10 cellular contexts compared by ENCODE assay signal in genomic region chr5:150209020-150209635, GRCh38. TPM values are rescaled to one million over a fixed set of nuclear protein-coding genes. Genes with fewer than 3 reads are reported as not detected.
DNase-seq lines count a peak whose midpoint lies in the region; ATAC-seq, FAIRE-seq and TF ChIP-seq lines count a peak whose summit lies in the region.
"Had no signal": no experiment of that assay in that cellular context is flagged by ENCODE, and none has a peak within 500 bp of the region (broad histone marks: within the 10 kb centered on the region; RNA-seq: fewer than 3 reads in every experiment).

No MANE protein-coding gene starts in this region.

- H3K4me3 ChIP-seq in BLaER1 treated with 17β-estradiol and CSF1 and Interleukin-3, amounts not matched to agents 10 nM and 100 nM, result peak overlapping the region in 6 of 10 experiments; percentile 3 to 28 (median 22); a peak in 7 of 20 replicates
- H3K4me3 ChIP-seq in K562 (no peak overlapping the region), mucosa of rectum (ENCODE audit: low read length in 2 of 2) (peak overlapping the region; percentile 5 to 26), esophagus muscularis mucosa (no peak overlapping the region)

- peak; percentile 30 for ATAC-seq in K562

- peak; percentile 73 for DNase-seq in KBM-7
- no peak for DNase-seq in K562 (ENCODE audit: extremely low read depth in 1 of 4, low spot score in 3 of 4)
- no peak for DNase-seq in NCI-H146 treated with DMSO at 0.1 percent for 48 hours (lab: John Stamatoyannopoulos, UW; ENCODE audit: unreplicated experiment)
- no peak for DNase-seq in GM19240 (ENCODE audit: insufficient read length, low spot score)
- no peak for DNase-seq in stimulated activated CD4-positive, alpha-beta T cell treated with anti-CD3 and anti-CD28 coated beads, Interleukin-1b, Interleukin-23, amount 100 ng/mL, for 48 hours
- DNase-seq in esophagus muscularis mucosa (ENCODE audit: extremely low spot score), result no peak
- DNase-seq: NCI-H1930 had no signal

- H3K4me1 ChIP-seq in BLaER1 treated with 17β-estradiol and CSF1 and Interleukin-3, amounts not matched to agents 10 nM and 100 nM, result peaks cover 22 to 77% (median 50%) of the 10 kb centered on the region in 10 experiments
- H3K4me1 ChIP-seq in K562 (replicated peaks in 1 of 2; ENCODE audit: control insufficient read depth in 2 of 2, insufficient read depth in 2 of 2, low read length in 2 of 2), result peaks cover 0 to 8% of the 10 kb centered on the region in 2 experiments; a peak in 1 of 5 replicates
- peaks cover 39 to 50% of the 10 kb centered on the region in 2 donors for H3K4me1 ChIP-seq in mucosa of rectum (ENCODE audit: control insufficient read depth in 2 of 2, insufficient read depth in 2 of 2, low read length in 2 of 2)
- H3K4me1 ChIP-seq in esophagus muscularis mucosa, result peaks cover 0 to under 1% (median 0%) of the 10 kb centered on the region in 4 donors

- H3K27ac ChIP-seq in BLaER1 treated with 17β-estradiol and CSF1 and Interleukin-3, amounts not matched to agents 10 nM and 100 nM, result peak overlapping the region in 4 of 11 experiments; percentile 21 to 55 (median 36); a peak in 4 of 22 replicates
- H3K27ac ChIP-seq in K562 (ENCODE audit: extremely low read depth, low read depth, low read length) (no peak overlapping the region), mucosa of rectum (ENCODE audit: low read depth in 2 of 2, low read length in 2 of 2) (peak overlapping the region; percentile 52 to 88), esophagus muscularis mucosa (replicated peaks in 1 of 4) (no peak overlapping the region)

- no peak for FAIRE-seq in K562 (lab: Jason Lieb, UNC)
- FAIRE-seq: colon had no signal

- no peak for TF ChIP-seq RAD21 in K562 (CRISPR knock-in tag; conservative IDR thresholded peaks at IDR 0.05 in 1 of 2, IDR thresholded peaks at IDR 0.05 in 1 of 2)

- no peaks in the 10 kb centered on the region for H3K36me3 ChIP-seq in BLaER1 treated with 17β-estradiol and CSF1 and Interleukin-3, amounts not matched to agents 10 nM and 100 nM
- H3K36me3 ChIP-seq in K562 (ENCODE audit: control insufficient read depth, insufficient read depth, low read length) (no peaks in the 10 kb centered on the region), mucosa of rectum (ENCODE audit: control insufficient read depth in 2 of 2, insufficient read depth in 2 of 2, low read length in 2 of 2) (peaks cover 0 to 5% of the 10 kb centered on the region in 2 donors), esophagus muscularis mucosa (no peaks in the 10 kb centered on the region)

- no peaks in the 10 kb centered on the region for H3K9me3 ChIP-seq in BLaER1 treated with 17β-estradiol and CSF1 and Interleukin-3, amounts not matched to agents 10 nM and 100 nM (replicated peaks in 1 of 11)
- H3K9me3 ChIP-seq in K562 (replicated peaks; ENCODE audit: control insufficient read depth, insufficient read depth, low read depth, low read length) (no peaks in the 10 kb centered on the region), mucosa of rectum (ENCODE audit: control insufficient read depth in 2 of 2, low read length in 2 of 2) (no peaks in the 10 kb centered on the region), esophagus muscularis mucosa (no peaks in the 10 kb centered on the region)

- TF ChIP-seq CTCF in K562 (IDR thresholded peaks at IDR 0.05 in 2 of 3, conservative IDR thresholded peaks at IDR 0.05 in 1 of 3; ENCODE audit: insufficient read depth in 2 of 3, low read depth in 1 of 3, low read length in 3 of 3) (no peak), esophagus muscularis mucosa (IDR thresholded peaks at IDR 0.05) (no peak)

- TF ChIP-seq EP300 in K562 (IDR thresholded peaks at IDR 0.05; ENCODE audit: low read length), result no peak
- no peak for TF ChIP-seq EP300 in esophagus muscularis mucosa (IDR thresholded peaks at IDR 0.05)

- WGBS in K562 (ENCODE audit: insufficient coverage, low coverage, missing lambda C conversion rate), result 15% methylated on average over 24 of the region's 26 CpGs
- 79% methylated on average over 23 of the region's 26 CpGs for WGBS in esophagus muscularis mucosa

- no TSS peak for BruUV-seq in K562 (replicated peaks; lab: Mats Ljungman, UMichigan)

- CTCF ChIA-PET in K562 (lab: Yijun Ruan, JAX; ENCODE audit: low intra/inter-chr PET ratio), result no interaction called here

- no peak for TF ChIP-seq POLR2A in K562 (conservative IDR thresholded peaks at IDR 0.05)
- TF ChIP-seq POLR2A in esophagus muscularis mucosa (IDR thresholded peaks at IDR 0.05; ENCODE audit: low read depth), result no peak

- H2AFZ ChIP-seq in K562 (ENCODE audit: low read depth, low read length), result no peak overlapping the region

- H3K4me2 ChIP-seq in BLaER1 treated with 17β-estradiol and CSF1 and Interleukin-3, amounts not matched to agents 10 nM and 100 nM, result peak overlapping the region; percentile 76 to 99 (median 83)
- no peak overlapping the region for H3K4me2 ChIP-seq in K562 (ENCODE audit: insufficient read depth, low read length)

- no peaks in the 10 kb centered on the region; a peak in 1 of 22 replicates for H4K20me1 ChIP-seq in BLaER1 treated with 17β-estradiol and CSF1 and Interleukin-3, amounts not matched to agents 10 nM and 100 nM
- H4K20me1 ChIP-seq in K562 (replicated peaks; ENCODE audit: control insufficient read depth, insufficient read depth, low read length), result no peaks in the 10 kb centered on the region

- H3K79me2 ChIP-seq in K562 (ENCODE audit: control insufficient read depth, insufficient read depth, low read length), result no peaks in the 10 kb centered on the region

- in situ Hi-C loops in KBM-7 (cut with MboI; ENCODE audit: low pct_unique_long_range_greater_than_20kb, low sequenced_read_pairs) (no loop called here), K562 (cut with MboI) (no loop called here)

- intact Hi-C loops in K562 (cut with micrococcal nuclease), result no loop called here
- intact Hi-C loops in esophagus muscularis mucosa (cut with DNase I), result no loop called here

- peak overlapping the region in 9 of 11 experiments; percentile 4 to 57 (median 31); a peak in 11 of 22 replicates for H3K9ac ChIP-seq in BLaER1 treated with 17β-estradiol and CSF1 and Interleukin-3, amounts not matched to agents 10 nM and 100 nM
- H3K9ac ChIP-seq in K562 (ENCODE audit: insufficient read depth in 1 of 2, low read depth in 2 of 2, low read length in 2 of 2) (peak overlapping the region in 1 of 2 experiments; percentile 43; a peak in 1 of 4 replicates), mucosa of rectum (ENCODE audit: low read depth in 1 of 2, low read length in 2 of 2) (peak overlapping the region; percentile 32 to 41)

- H3K27me3 ChIP-seq in BLaER1 treated with 17β-estradiol and CSF1 and Interleukin-3, amounts not matched to agents 10 nM and 100 nM, result peaks cover 0 to 14% (median 0%) of the 10 kb centered on the region in 11 experiments; a peak in 8 of 22 replicates
- H3K27me3 ChIP-seq in K562 (ENCODE audit: control insufficient read depth in 2 of 2, insufficient read depth in 2 of 2, low read length in 2 of 2), result peaks cover 14 to 61% of the 10 kb centered on the region in 2 experiments
- H3K27me3 ChIP-seq in mucosa of rectum (ENCODE audit: control insufficient read depth in 2 of 2, insufficient read depth in 2 of 2, low read length in 2 of 2), result no peaks in the 10 kb centered on the region
- H3K27me3 ChIP-seq in esophagus muscularis mucosa, result no peaks in the 10 kb centered on the region

- POLR2A ChIA-PET in K562 (lab: Yijun Ruan, JAX), result interaction anchor here (0.6 to 1.7 kb wide), 3 partner anchors 12 to 123 kb away, joined by 4 read pairs; no protein-coding TSS in a partner anchor

- no peaks in the 10 kb centered on the region for H3K9me1 ChIP-seq in K562 (ENCODE audit: control insufficient read depth, insufficient read depth, low read length)

RNA-seq across cellular contexts. Expression of gene SLC6A7, which starts 19.3 kb away (rescaled TPM):
- not detected in 2 replicates for total RNA-seq in K562 (2011; cell fraction: chromatin; rRNA removed; ENCODE audit: low replicate concordance)
- not detected in 2 replicates for total RNA-seq in K562 (2011; cell fraction: nucleolus; rRNA removed)
- not detected in 2 replicates for total RNA-seq in K562 (2011; cell fraction: nucleoplasm; rRNA removed)
- total RNA-seq in K562 (2014; rRNA removed) (not detected in 2 replicates), K562 (2014; rRNA removed; fragmentation: Illumina TruSeq; extraction: Trizol) (not detected in 2 replicates), K562 (2015; rRNA removed; fragmentation: Illumina TruSeq; extraction: Trizol) (not detected in 2 replicates), K562 (2021) (not detected in 2 replicates), esophagus muscularis mucosa (not detected)
- polyA plus RNA-seq in K562 (2011; rRNA removed) (not detected in 2 replicates), K562 (2014; fragmentation: Illumina TruSeq; extraction: Trizol) (not detected in 2 replicates), K562 (2014; fragmentation: Nextera tagmentation; extraction: Ambion mirVana) (not detected), K562 (2014; rRNA removed) (not detected in 2 replicates)
- not detected in 2 replicates for polyA plus RNA-seq in K562 (2011; cell fraction: cytosol; rRNA removed)
- not detected in 2 replicates for polyA plus RNA-seq in K562 (2011; cell fraction: nucleus; rRNA removed)
- polyA plus RNA-seq in K562 (2012), result not detected in 2 replicates
- polyA minus RNA-seq in K562 (2011; rRNA and poly(A)+ RNA removed), result not detected in 2 replicates
- polyA minus RNA-seq in K562 (2011; cell fraction: cytosol; rRNA and poly(A)+ RNA removed), result not detected in 2 replicates
- not detected in 2 replicates for polyA minus RNA-seq in K562 (2011; cell fraction: nucleus; rRNA and poly(A)+ RNA removed)

RNA-seq across cellular contexts. Expression of gene CDX1, which starts 42.5 kb away (rescaled TPM):
- total RNA-seq in K562 (2011; cell fraction: chromatin; rRNA removed; ENCODE audit: low replicate concordance), result not detected in 2 replicates
- total RNA-seq in K562 (2011; cell fraction: nucleolus; rRNA removed), result not detected in 2 replicates
- total RNA-seq in K562 (2011; cell fraction: nucleoplasm; rRNA removed), result not detected in 2 replicates
- not detected in 2 replicates for total RNA-seq in K562 (2014; rRNA removed)
- total RNA-seq in K562 (2014; rRNA removed; fragmentation: Illumina TruSeq; extraction: Trizol), result not detected in 2 replicates
- total RNA-seq in K562 (2015; rRNA removed; fragmentation: Illumina TruSeq; extraction: Trizol), result not detected in 2 replicates
- total RNA-seq in K562 (2021), result 0.16 TPM in 1 of 2 replicates, not detected in the other
- 0.06 TPM in 1 of 2 replicates, not detected in the other for polyA plus RNA-seq in K562 (2011; rRNA removed)
- polyA plus RNA-seq in K562 (2011; cell fraction: cytosol; rRNA removed), result not detected in 2 replicates
- not detected in 2 replicates for polyA plus RNA-seq in K562 (2011; cell fraction: nucleus; rRNA removed)
- polyA plus RNA-seq in K562 (2012), result not detected in 2 replicates
- polyA plus RNA-seq in K562 (2014; fragmentation: Illumina TruSeq; extraction: Trizol), result not detected in 2 replicates
- not detected for polyA plus RNA-seq in K562 (2014; fragmentation: Nextera tagmentation; extraction: Ambion mirVana)
- not detected in 2 replicates for polyA plus RNA-seq in K562 (2014; rRNA removed)
- not detected in 2 replicates for polyA minus RNA-seq in K562 (2011; rRNA and poly(A)+ RNA removed)
- not detected in 2 replicates for polyA minus RNA-seq in K562 (2011; cell fraction: cytosol; rRNA and poly(A)+ RNA removed)
- not detected in 2 replicates for polyA minus RNA-seq in K562 (2011; cell fraction: nucleus; rRNA and poly(A)+ RNA removed)
- total RNA-seq in esophagus muscularis mucosa, result under 1 TPM in 1 of 4 donors, not detected in 3; 0.23 TPM

RNA-seq across cellular contexts. Expression of gene PDGFRB, which starts 53.5 kb away (rescaled TPM):
- total RNA-seq in K562 (2011; cell fraction: chromatin; rRNA removed; ENCODE audit: low replicate concordance), result 2.1 and 7.7 TPM in 2 replicates
- total RNA-seq in K562 (2011; cell fraction: nucleolus; rRNA removed), result 1.8 and 5.2 TPM in 2 replicates
- 3.0 and 3.6 TPM in 2 replicates for total RNA-seq in K562 (2011; cell fraction: nucleoplasm; rRNA removed)
- 0.09 TPM in 1 of 2 replicates, not detected in the other for total RNA-seq in K562 (2014; rRNA removed)
- 0.07 and 0.13 TPM in 2 replicates for total RNA-seq in K562 (2014; rRNA removed; fragmentation: Illumina TruSeq; extraction: Trizol)
- total RNA-seq in K562 (2015; rRNA removed; fragmentation: Illumina TruSeq; extraction: Trizol), result not detected in 2 replicates
- total RNA-seq in K562 (2021), result 0.51 and 0.86 TPM in 2 replicates
- 1.1 and 1.5 TPM in 2 replicates for polyA plus RNA-seq in K562 (2011; rRNA removed)
- 0.71 and 1.6 TPM in 2 replicates for polyA plus RNA-seq in K562 (2011; cell fraction: cytosol; rRNA removed)
- 2.5 and 3.8 TPM in 2 replicates for polyA plus RNA-seq in K562 (2011; cell fraction: nucleus; rRNA removed)
- polyA plus RNA-seq in K562 (2012), result 0.14 and 0.29 TPM in 2 replicates
- 0.03 and 0.09 TPM in 2 replicates for polyA plus RNA-seq in K562 (2014; fragmentation: Illumina TruSeq; extraction: Trizol)
- polyA plus RNA-seq in K562 (2014; fragmentation: Nextera tagmentation; extraction: Ambion mirVana), result not detected
- 0.01 and 0.07 TPM in 2 replicates for polyA plus RNA-seq in K562 (2014; rRNA removed)
- polyA minus RNA-seq in K562 (2011; rRNA and poly(A)+ RNA removed), result 0.48 and 1.0 TPM in 2 replicates
- 2.6 and 3.1 TPM in 2 replicates for polyA minus RNA-seq in K562 (2011; cell fraction: cytosol; rRNA and poly(A)+ RNA removed)
- 1.5 and 3.9 TPM in 2 replicates for polyA minus RNA-seq in K562 (2011; cell fraction: nucleus; rRNA and poly(A)+ RNA removed)
- total RNA-seq in esophagus muscularis mucosa, result 100 to 1,000 TPM in 2 of 4 donors, 10 to 100 TPM in 2; 83.1 to 219 (median 141) TPM

Comparison
In these comparisons a context has a peak if more than half of its experiments do, and no peak if none do; other contexts are left out.
1. H3K27ac ChIP-seq: peak in mucosa of rectum (2 of 2); none in K562 (single experiment) and esophagus muscularis mucosa (0 of 4).
2. H3K4me3 ChIP-seq: peak in BLaER1 treated with 17β-estradiol and CSF1 and Interleukin-3, amounts not matched to agents 10 nM and 100 nM (6 of 10) and mucosa of rectum (2 of 2); none in K562 (single experiment) and esophagus muscularis mucosa (0 of 4).
3. RNA of gene PDGFRB, which starts 53.5 kb away (total RNA-seq): 83.1 to 219 TPM in esophagus muscularis mucosa; 0.07 to 7.7 TPM in K562; every median in the first group is over 4 times any median in the second.